In the genomic region with DNA sequence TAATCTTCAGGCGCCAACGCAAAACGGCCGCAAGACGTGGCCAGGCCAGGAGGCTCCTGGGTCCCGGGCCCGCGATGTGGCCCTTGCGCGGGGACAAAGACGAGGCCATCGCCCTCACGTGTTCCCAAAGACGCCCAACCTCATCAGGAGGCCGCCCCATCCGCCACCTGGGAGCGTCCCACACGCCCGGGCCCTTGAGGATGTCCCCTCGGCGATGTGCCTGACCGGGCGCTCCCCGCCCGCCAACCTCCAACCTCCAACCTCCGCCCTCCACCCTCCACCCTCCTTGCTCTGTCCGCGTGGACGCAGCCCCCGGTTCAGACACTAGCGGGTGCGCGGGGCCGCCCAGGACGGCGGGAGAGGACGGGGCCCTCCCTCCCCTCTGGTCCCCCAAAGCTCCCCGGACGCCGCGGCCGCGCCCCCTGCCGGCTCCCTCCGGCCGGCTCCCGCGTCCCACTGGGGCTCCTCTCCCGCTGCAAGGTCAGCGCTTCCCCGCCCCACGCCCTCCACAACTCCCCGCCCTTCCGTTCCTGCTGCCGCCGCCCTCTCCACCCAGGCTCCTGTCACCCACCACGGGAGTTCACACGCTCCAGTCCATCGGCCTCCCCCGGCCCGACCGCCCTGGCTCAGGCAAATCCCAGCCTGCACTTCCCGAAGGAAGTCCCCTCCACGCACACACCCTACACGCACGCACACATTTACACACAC, we compare ENCODE assay signal across 8 cellular contexts.
DNase-seq lines count a peak whose midpoint lies in the region; ATAC-seq and TF ChIP-seq lines count a peak whose summit lies in the region.

No MANE protein-coding gene starts in this region.

- ATAC-seq in GM19351 (IDR thresholded peaks at IDR 0.05; ENCODE audit: unreplicated experiment) (no peak), HG03039 (IDR thresholded peaks at IDR 0.05; ENCODE audit: unreplicated experiment) (no peak)

- TF ChIP-seq CTCF in fibroblast of mammary gland (conservative IDR thresholded peaks at IDR 0.05; ENCODE audit: control insufficient read depth, insufficient read depth, low read depth, low read length) = no peak

- DNase-seq in activated T-helper 1 cell treated with Interleukin-2 at 50 U/mL for 16 hours (ENCODE audit: low read depth) (peak; percentile 20), fibroblast of mammary gland (ENCODE audit: low read depth) (peak; percentile 11), nucleus accumbens (lab: John Stamatoyannopoulos, UW) (peak in 35 of 56 donors; percentile 7 to 82 (median 34)), T1000 (lab: John Stamatoyannopoulos, UW) (no peak)
- no peak for DNase-seq in activated T-helper 1 cell treated with anti-CD3 and anti-CD28 coated beads, Interleukin-12 subunit alpha, Interleukin-12 subunit beta, Interleukin-2, Interleukin-4 antibody, amounts not matched to agents 30 ng/mL and 10 ng/mL and 1 ng/mL, durations not matched to agents 14 hours and 24 hours and 36 hours (ENCODE audit: low spot score)
- peak; percentile 6 to 24 for DNase-seq in activated CD4-positive, alpha-beta T cell treated with anti-CD3 and anti-CD28 coated beads for 4 hours

- peaks cover 10% of the 10 kb centered on the region for H3K27me3 Mint-ChIP-seq in activated T-helper 1 cell treated with anti-CD3 and anti-CD28 coated beads, Interleukin-12 subunit alpha, Interleukin-12 subunit beta, Interleukin-2, Interleukin-4 antibody, amounts not matched to agents 30 ng/mL and 10 ng/mL and 1 ng/mL, durations not matched to agents 14 hours and 24 hours and 36 hours (ENCODE audit: insufficient read depth)

- H3K36me3 Mint-ChIP-seq in activated T-helper 1 cell treated with anti-CD3 and anti-CD28 coated beads, Interleukin-12 subunit alpha, Interleukin-12 subunit beta, Interleukin-2, Interleukin-4 antibody, amounts not matched to agents 30 ng/mL and 10 ng/mL and 1 ng/mL, durations not matched to agents 14 hours and 24 hours and 36 hours (ENCODE audit: low read depth) = no peaks in the 10 kb centered on the region

- peak overlapping the region; percentile 15 for H3K4me3 ChIP-seq in fibroblast of mammary gland (ENCODE audit: control insufficient read depth, low read depth, low read length)

- H3K27ac Mint-ChIP-seq in activated T-helper 1 cell treated with anti-CD3 and anti-CD28 coated beads, Interleukin-12 subunit alpha, Interleukin-12 subunit beta, Interleukin-2, Interleukin-4 antibody, amounts not matched to agents 30 ng/mL and 10 ng/mL and 1 ng/mL, durations not matched to agents 14 hours and 24 hours and 36 hours = no peak overlapping the region

- no peak overlapping the region for H3K4me3 Mint-ChIP-seq in activated T-helper 1 cell treated with anti-CD3 and anti-CD28 coated beads, Interleukin-12 subunit alpha, Interleukin-12 subunit beta, Interleukin-2, Interleukin-4 antibody, amounts not matched to agents 30 ng/mL and 10 ng/mL and 1 ng/mL, durations not matched to agents 14 hours and 24 hours and 36 hours

- no peaks in the 10 kb centered on the region for H3K4me1 Mint-ChIP-seq in activated T-helper 1 cell treated with anti-CD3 and anti-CD28 coated beads, Interleukin-12 subunit alpha, Interleukin-12 subunit beta, Interleukin-2, Interleukin-4 antibody, amounts not matched to agents 30 ng/mL and 10 ng/mL and 1 ng/mL, durations not matched to agents 14 hours and 24 hours and 36 hours (ENCODE audit: low read depth)

- H3K9me3 Mint-ChIP-seq in activated T-helper 1 cell treated with anti-CD3 and anti-CD28 coated beads, Interleukin-12 subunit alpha, Interleukin-12 subunit beta, Interleukin-2, Interleukin-4 antibody, amounts not matched to agents 30 ng/mL and 10 ng/mL and 1 ng/mL, durations not matched to agents 14 hours and 24 hours and 36 hours = no peaks in the 10 kb centered on the region

- intact Hi-C loops in activated T-helper 1 cell treated with anti-CD3 and anti-CD28 coated beads, Interleukin-12 subunit alpha, Interleukin-12 subunit beta, Interleukin-2, Interleukin-4 antibody, amounts not matched to agents 30 ng/mL and 10 ng/mL and 1 ng/mL, durations not matched to agents 14 hours and 24 hours and 36 hours (cut with micrococcal nuclease) = no loop called here

Comparison
In these comparisons a context has a peak if more than half of its experiments do, and no peak if none do; other contexts are left out.
1. DNase-seq: peak in activated T-helper 1 cell treated with Interleukin-2 at 50 U/mL for 16 hours (single experiment), activated CD4-positive, alpha-beta T cell treated with anti-CD3 and anti-CD28 coated beads for 4 hours (2 of 2), fibroblast of mammary gland (single experiment) and nucleus accumbens (35 of 56); none in activated T-helper 1 cell treated with anti-CD3 and anti-CD28 coated beads, Interleukin-12 subunit alpha, Interleukin-12 subunit beta, Interleukin-2, Interleukin-4 antibody, amounts not matched to agents 30 ng/mL and 10 ng/mL and 1 ng/mL, durations not matched to agents 14 hours and 24 hours and 36 hours (single experiment) and T1000 (single experiment).